Comparison of ENCODE assay signal across 31 cellular contexts in genomic region chr7:123987445-123987844, GRCh38. TPM values are rescaled to one million over a fixed set of nuclear protein-coding genes. Genes with fewer than 3 reads are reported as not detected.
DNase-seq lines count a peak whose midpoint lies in the region; ATAC-seq, FAIRE-seq and TF ChIP-seq lines count a peak whose summit lies in the region.
"Had no signal": no experiment of that assay in that cellular context is flagged by ENCODE, and none has a peak within 500 bp of the region (broad histone marks: within the 10 kb centered on the region; RNA-seq: fewer than 3 reads in every experiment).

No MANE protein-coding gene starts in this region.

- H3K36me3 Mint-ChIP-seq in mesothelial cell of epicardium = no peaks in the 10 kb centered on the region
- H3K36me3 Mint-ChIP-seq: CD4-positive, alpha-beta memory T cell had no signal

- H3K27ac ChIP-seq in suprapubic skin = no peak overlapping the region

- DNase-seq in mesothelial cell of epicardium (ENCODE audit: low spot score in 2 of 2, unreplicated experiment in 2 of 2) (no peak), suprapubic skin (ENCODE audit: low spot score in 2 of 2) (no peak), cortex of kidney (lab: John Stamatoyannopoulos, UW) (no peak), GM10266 (ENCODE audit: extremely low spot score) (no peak)
- DNase-seq: C1 segment of cervical spinal cord; Caco-2; CD4-positive, alpha-beta memory T cell; GOT3; HFFc6; Kasumi-1; NCI-H1092 treated with DMSO at 0.1 percent for 48 hours; NCI-H1436; NCI-H187; NCI-H2081 treated with DMSO at 0.1 percent for 48 hours; NCI-H2171; NCI-H345; NCI-H524; NCI-H774; NK-92 treated with Interleukin-12 subunit alpha and Interleukin-12 subunit beta, amount 100 ng/mL, for 24 hours; PC-3; Right ventricle myocardium superior; RPMI8226 had no signal

- H3K9me3 ChIP-seq in suprapubic skin = no peaks in the 10 kb centered on the region
- H3K9me3 ChIP-seq: Caco-2, HAP-1 had no signal

- ATAC-seq in SK-N-SH treated with all-trans-retinoic acid at 6 μM for 48 hours (no peak), GM18517 (IDR thresholded peaks at IDR 0.05; ENCODE audit: unreplicated experiment) (no peak)
- ATAC-seq: GM12878, HepG2, PC-3 had no signal

- H3K27ac Mint-ChIP-seq in mesothelial cell of epicardium = peak overlapping the region; percentile 6
- H3K27ac Mint-ChIP-seq: CD4-positive, alpha-beta memory T cell; HFFc6 had no signal

- H3K27me3 Mint-ChIP-seq in mesothelial cell of epicardium (ENCODE audit: low read depth) = no peaks in the 10 kb centered on the region
- H3K27me3 Mint-ChIP-seq: CD4-positive, alpha-beta memory T cell had no signal

- no peak for TF ChIP-seq CTCF in mesothelial cell of epicardium (IDR thresholded peaks at IDR 0.05; ENCODE audit: unreplicated experiment)
- no peak for TF ChIP-seq CTCF in suprapubic skin (IDR thresholded peaks at IDR 0.05)
- TF ChIP-seq CTCF in GM10266 (IDR thresholded peaks at IDR 0.05; ENCODE audit: control insufficient read depth, insufficient read depth, low read depth, missing control alignments) = no peak

- H3K4me3 ChIP-seq in suprapubic skin = no peak overlapping the region
- H3K4me3 ChIP-seq: GM12878, HAP-1 had no signal

- H3K27me3 ChIP-seq in suprapubic skin = no peaks in the 10 kb centered on the region

- H3K4me1 Mint-ChIP-seq in mesothelial cell of epicardium = peaks cover 2% of the 10 kb centered on the region
- H3K4me1 Mint-ChIP-seq: CD4-positive, alpha-beta memory T cell had no signal

- 82% methylated on average over 2 of the region's 2 CpGs for WGBS in suprapubic skin

- TF ChIP-seq EP300 in suprapubic skin (IDR thresholded peaks at IDR 0.05) = no peak

- H3K4me1 ChIP-seq in suprapubic skin = no peaks in the 10 kb centered on the region
- H3K4me1 ChIP-seq: HAP-1 had no signal

- FAIRE-seq in endometrium (lab: Jason Lieb, UNC) = peak; percentile 69
- FAIRE-seq: G401.6, GM12878, HepG2 had no signal

- H3K4me3 Mint-ChIP-seq in mesothelial cell of epicardium = no peak overlapping the region
- H3K4me3 Mint-ChIP-seq: CD4-positive, alpha-beta memory T cell; HFFc6 had no signal

- no peaks in the 10 kb centered on the region for H3K36me3 ChIP-seq in suprapubic skin
- H3K36me3 ChIP-seq: HAP-1 had no signal

- no peak for TF ChIP-seq POLR2A in suprapubic skin (IDR thresholded peaks at IDR 0.05)

- peaks cover 15% of the 10 kb centered on the region for H3K9me3 Mint-ChIP-seq in mesothelial cell of epicardium

TF ChIP-seq in SK-N-SH treated with all-trans-retinoic acid at 6 μM for 48 hours, 23 proteins besides CTCF, POLR2A, EP300 and RAD21:
- no peak for TF ChIP-seq ZFP3 (CRISPR knock-in tag; IDR thresholded peaks at IDR 0.05)
- peak; percentile 66; the same call in 1 of the 2 replicates for TF ChIP-seq ESRRG (CRISPR knock-in tag; IDR thresholded peaks at IDR 0.05)
- TF ChIP-seq ZFP30 (CRISPR knock-in tag; IDR thresholded peaks at IDR 0.05) = no peak
- TF ChIP-seq CSRNP3 (CRISPR knock-in tag; IDR thresholded peaks at IDR 0.05) = no peak
- TF ChIP-seq POU6F1 (CRISPR knock-in tag; IDR thresholded peaks at IDR 0.05; ENCODE audit: borderline replicate concordance, low read depth) = no peak
- no peak for TF ChIP-seq RARB (CRISPR knock-in tag; IDR thresholded peaks at IDR 0.05)
- TF ChIP-seq ARNTL (CRISPR knock-in tag; IDR thresholded peaks at IDR 0.05; ENCODE audit: borderline replicate concordance, low read depth) = no peak
- TF ChIP-seq ISL1 (CRISPR knock-in tag; IDR thresholded peaks at IDR 0.05) = peak; percentile 92
- TF ChIP-seq TSHZ2 (CRISPR knock-in tag; IDR thresholded peaks at IDR 0.05) = no peak
- TF ChIP-seq PATZ1 (CRISPR knock-in tag; IDR thresholded peaks at IDR 0.05; ENCODE audit: borderline replicate concordance) = no peak
- TF ChIP-seq ZC3H10 (CRISPR knock-in tag; IDR thresholded peaks at IDR 0.05) = no peak
- TF ChIP-seq TOX (CRISPR knock-in tag; IDR thresholded peaks at IDR 0.05; ENCODE audit: borderline replicate concordance) = no peak
- peak; percentile 83; the same call in 1 of the 2 replicates for TF ChIP-seq TCF4 (CRISPR knock-in tag; IDR thresholded peaks at IDR 0.05; ENCODE audit: borderline replicate concordance)
TF ChIP-seq in SK-N-SH treated with all-trans-retinoic acid at 6 μM for 48 hours: peak in this region for 3.

RNA-seq across cellular contexts. Expression of gene TMEM229A, which starts 45.4 kb away (rescaled TPM):
- total RNA-seq in mesothelial cell of epicardium (0.59 to 0.69 TPM (median 0.66 TPM) in 3 replicates), suprapubic skin (not detected)
- total RNA-seq: CD4-positive, alpha-beta memory T cell; GM12878; HepG2; HFFc6; HT1080; M059J; PC-3; Right ventricle myocardium superior had no signal
